Comparison of ENCODE assay signal across 10 cellular contexts in the genomic region with DNA sequence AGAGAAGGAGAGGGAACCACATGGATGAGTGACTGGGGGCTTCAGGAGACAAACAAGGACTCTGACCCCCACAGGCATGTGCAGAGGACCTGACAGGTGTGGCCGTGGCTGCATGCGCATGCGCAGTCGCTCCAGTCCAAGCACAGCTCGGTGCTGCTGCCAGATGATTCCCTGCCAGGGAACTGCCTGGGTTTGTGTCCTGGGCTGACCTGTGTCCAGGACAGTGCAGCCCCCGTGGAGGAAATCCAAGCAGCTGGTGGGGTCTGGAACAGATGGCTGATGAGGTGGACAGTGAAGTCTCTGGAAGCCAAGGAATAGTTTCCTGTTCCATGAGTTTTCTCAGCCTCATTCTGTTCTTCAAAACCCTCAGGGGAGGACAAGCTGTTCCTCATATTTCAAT. TPM values are rescaled to one million over a fixed set of nuclear protein-coding genes. Genes with fewer than 3 reads are reported as not detected.
DNase-seq lines count a peak whose midpoint lies in the region; ATAC-seq and TF ChIP-seq lines count a peak whose summit lies in the region.
"Had no signal": no experiment of that assay in that cellular context is flagged by ENCODE, and none has a peak within 500 bp of the region (broad histone marks: within the 10 kb centered on the region; RNA-seq: fewer than 3 reads in every experiment).

No MANE protein-coding gene starts in this region.

- intact Hi-C loops in CD4-positive, alpha-beta T cell (cut with DNase I, micrococcal nuclease): loop anchor here in 1 of 2 experiments (5.0 kb wide), 1 partner anchor 45 kb away; a partner anchor contains a TSS

- no peak for DNase-seq in CD4-positive, alpha-beta T cell
- no peak for DNase-seq in RWPE1 (ENCODE audit: low spot score)
- peak; percentile 25 for DNase-seq in fibroblast of pulmonary artery (ENCODE audit: low read depth)
- DNase-seq in pons (ENCODE audit: low spot score): peak; percentile 24
- no peak for DNase-seq in HUDEP-2 (lab: John Stamatoyannopoulos, UW; ENCODE audit: unreplicated experiment in 76 of 76)
- DNase-seq: EL, pancreas had no signal

- no peak for ATAC-seq in CD4-positive, alpha-beta T cell (ENCODE audit: poor library complexity)
- ATAC-seq in HG02571 (IDR thresholded peaks at IDR 0.05; ENCODE audit: unreplicated experiment) (no peak), GM21825 (IDR thresholded peaks at IDR 0.05; ENCODE audit: unreplicated experiment) (no peak)
- no peak for ATAC-seq in activated CD4-positive, CD25-positive, alpha-beta regulatory T cell treated with anti-CD3 and anti-CD28 coated beads, Interleukin-2, amount 50 U/mL, for 24 hours

- H3K4me1 Mint-ChIP-seq in CD4-positive, alpha-beta T cell (ENCODE audit: low read depth): peaks cover 76% of the 10 kb centered on the region

- H3K4me3 ChIP-seq in fibroblast of pulmonary artery (replicated peaks; ENCODE audit: low read depth, low read length): no peak overlapping the region
- H3K4me3 ChIP-seq: pancreas had no signal

- H3K4me3 Mint-ChIP-seq in CD4-positive, alpha-beta T cell: no peak overlapping the region

- H3K27me3 ChIP-seq in CD4-positive, alpha-beta T cell (ENCODE audit: control insufficient read depth, insufficient read depth, low read length): no peaks in the 10 kb centered on the region
- H3K27me3 ChIP-seq: pancreas had no signal

- H3K9me3 ChIP-seq in CD4-positive, alpha-beta T cell (ENCODE audit: control insufficient read depth, low read length): no peaks in the 10 kb centered on the region
- H3K9me3 ChIP-seq: pancreas had no signal

- CTCF ChIA-PET in CD4-positive, alpha-beta T cell (lab: Charles Lee): interaction anchor here (1.2 to 3.2 kb wide), 2 partner anchors 26 to 27 kb away, joined by 4 to 16 read pairs; no protein-coding TSS in a partner anchor
- CTCF ChIA-PET in RWPE1 (lab: Yijun Ruan, JAX): no interaction called here

- POLR2A ChIA-PET in CD4-positive, alpha-beta T cell (lab: Charles Lee): interaction anchor here (1.1 to 4.5 kb wide), 7 partner anchors 12 to 72 kb away, joined by 3 to 54 read pairs (median 12); a partner anchor contains a TSS
- POLR2A ChIA-PET in RWPE1 (lab: Yijun Ruan, JAX; ENCODE audit: low non-redundant PET): no interaction called here

- peaks cover 55% of the 10 kb centered on the region for H3K36me3 Mint-ChIP-seq in CD4-positive, alpha-beta T cell (ENCODE audit: low read depth)

- no peak for TF ChIP-seq CTCF in CD4-positive, alpha-beta T cell (IDR thresholded peaks at IDR 0.05)
- no peak for TF ChIP-seq CTCF in RWPE1 (conservative IDR thresholded peaks at IDR 0.05; ENCODE audit: low read depth)
- no peak for TF ChIP-seq CTCF in fibroblast of pulmonary artery (IDR thresholded peaks at IDR 0.05; ENCODE audit: low read length, missing control alignments)

- no peaks in the 10 kb centered on the region for H3K9me3 Mint-ChIP-seq in CD4-positive, alpha-beta T cell

- H3K27ac ChIP-seq in CD4-positive, alpha-beta T cell (ENCODE audit: low read depth, low read length): peak overlapping the region; percentile 94
- peak overlapping the region; percentile 61 for H3K27ac ChIP-seq in RWPE1

- H3K27ac Mint-ChIP-seq in CD4-positive, alpha-beta T cell: peak overlapping the region; percentile 94

- H3K27me3 Mint-ChIP-seq in CD4-positive, alpha-beta T cell: no peaks in the 10 kb centered on the region

RNA-seq across cellular contexts. Expression of a gene that starts 27.3 kb away (rescaled TPM):
- total RNA-seq in CD4-positive, alpha-beta T cell: 10 to 100 TPM; 50.1 to 50.5 TPM

RNA-seq across cellular contexts. Expression of a gene that starts 43.7 kb away (rescaled TPM):
- total RNA-seq in CD4-positive, alpha-beta T cell: 1,000 to 10,000 TPM; 2,293 to 2,296 TPM

Comparison
In these comparisons a context has a peak if more than half of its experiments do, and no peak if none do; other contexts are left out.
1. DNase-seq: peak in fibroblast of pulmonary artery (single experiment) and pons (single experiment); none in CD4-positive, alpha-beta T cell (0 of 10), RWPE1 (single experiment) and HUDEP-2 (0 of 76).